In the genomic region with DNA sequence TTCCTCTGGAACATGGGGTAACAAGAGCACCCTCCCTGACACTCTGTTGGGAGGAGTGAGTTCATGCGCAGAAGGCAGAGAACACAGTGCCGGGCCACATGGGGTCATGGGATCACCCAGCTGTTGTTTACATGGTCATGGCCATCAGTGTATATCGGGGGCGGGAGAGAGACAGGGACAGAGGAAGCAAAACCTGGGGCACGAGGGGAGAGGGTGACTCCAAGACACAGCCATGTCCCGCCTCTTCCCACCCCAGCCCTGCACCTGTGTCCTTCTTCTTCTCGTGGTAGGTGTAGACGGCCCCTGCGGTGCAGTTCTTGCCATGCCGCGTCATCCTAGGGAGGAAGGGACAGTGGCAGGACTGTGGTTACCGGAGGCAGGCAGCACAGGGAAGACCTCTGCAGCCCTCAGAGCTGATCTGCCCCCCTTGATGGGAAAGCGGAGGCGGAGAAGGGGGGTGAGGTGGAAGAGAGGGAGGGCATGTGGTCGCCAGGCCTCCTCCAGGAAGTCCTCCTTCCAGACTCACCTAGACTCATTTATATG, we compare ENCODE assay signal across 9 cellular contexts. TPM values are rescaled to one million over a fixed set of nuclear protein-coding genes. Genes with fewer than 3 reads are reported as not detected.
DNase-seq lines count a peak whose midpoint lies in the region; ATAC-seq, FAIRE-seq and TF ChIP-seq lines count a peak whose summit lies in the region.
"Had no signal": no experiment of that assay in that cellular context is flagged by ENCODE, and none has a peak within 500 bp of the region (broad histone marks: within the 10 kb centered on the region; RNA-seq: fewer than 3 reads in every experiment).

No MANE protein-coding gene starts in this region.

- DNase-seq in activated CD4-positive, alpha-beta T cell treated with anti-CD3 and anti-CD28 coated beads for 4 hours = peak; percentile 43 to 44
- no peak for DNase-seq in activated CD4-positive, alpha-beta T cell treated with anti-CD3 and anti-CD28 coated beads for 1 hour
- DNase-seq in K562 (ENCODE audit: extremely low read depth in 1 of 4, low spot score in 3 of 4) (peak; percentile 47 to 60 (median 52)), myocyte (ENCODE audit: low read depth) (peak; percentile 52), testis (peak; percentile 35), cortex of kidney (lab: John Stamatoyannopoulos, UW) (no peak)

- no peak for FAIRE-seq in K562 (lab: Jason Lieb, UNC)
- FAIRE-seq: A204.1 had no signal

- peaks cover 32% of the 10 kb centered on the region for H3K79me2 ChIP-seq in K562 (ENCODE audit: control insufficient read depth, insufficient read depth, low read length)

- H3K27me3 ChIP-seq in K562 (ENCODE audit: control insufficient read depth in 2 of 2, insufficient read depth in 2 of 2, low read length in 2 of 2) (no peaks in the 10 kb centered on the region), testis (no peaks in the 10 kb centered on the region)

- intact Hi-C loops in K562 (cut with micrococcal nuclease) (no loop called here), testis (cut with DNase I; ENCODE audit: low total_unique reads) (no loop called here)

- H3K27ac ChIP-seq in K562 (ENCODE audit: extremely low read depth, low read depth, low read length) = peak overlapping the region; percentile 48; the same call in 2 of the 3 replicates
- H3K27ac ChIP-seq in testis = no peak overlapping the region

- no peak for TF ChIP-seq RAD21 in K562 (CRISPR knock-in tag; conservative IDR thresholded peaks at IDR 0.05 in 1 of 2, IDR thresholded peaks at IDR 0.05 in 1 of 2)

- H3K4me3 ChIP-seq in K562 (no peak overlapping the region), testis (no peak overlapping the region)

- H3K36me3 ChIP-seq in K562 (ENCODE audit: control insufficient read depth, insufficient read depth, low read length) (peaks cover 63% of the 10 kb centered on the region), testis (ENCODE audit: low read depth, missing control alignments) (no peaks in the 10 kb centered on the region)

- in situ Hi-C loops in K562 (cut with MboI) = no loop called here

- no peaks in the 10 kb centered on the region for H3K9me1 ChIP-seq in K562 (ENCODE audit: control insufficient read depth, insufficient read depth, low read length)

- H3K4me1 ChIP-seq in K562 (replicated peaks in 1 of 2; ENCODE audit: control insufficient read depth in 2 of 2, insufficient read depth in 2 of 2, low read length in 2 of 2) (peaks cover 12 to 34% of the 10 kb centered on the region in 2 experiments), testis (peaks cover 5% of the 10 kb centered on the region)

- peak overlapping the region; percentile 52 for H3K4me2 ChIP-seq in K562 (ENCODE audit: insufficient read depth, low read length)

- 47% methylated on average over 12 of the region's 15 CpGs for WGBS in K562 (ENCODE audit: insufficient coverage, low coverage, missing lambda C conversion rate)
- WGBS in testis, 2 donors = 69 to 73% methylated on average over 15 of the region's 15 CpGs

- CTCF ChIA-PET in K562 (lab: Yijun Ruan, JAX; ENCODE audit: low intra/inter-chr PET ratio) = interaction anchor here (2.3 kb wide), 1 partner anchor 11 kb away, joined by 11 read pairs; no protein-coding TSS in a partner anchor

- H4K20me1 ChIP-seq in K562 (replicated peaks; ENCODE audit: control insufficient read depth, insufficient read depth, low read length) = no peaks in the 10 kb centered on the region; the same call in 1 of the 2 replicates

- peak overlapping the region; percentile 31 to 88 for H3K9ac ChIP-seq in K562 (ENCODE audit: insufficient read depth in 1 of 2, low read depth in 2 of 2, low read length in 2 of 2)

- peak; percentile 52 for ATAC-seq in K562
- ATAC-seq in GM21619 (IDR thresholded peaks at IDR 0.05; ENCODE audit: unreplicated experiment) = no peak
- ATAC-seq in GM21717 (IDR thresholded peaks at IDR 0.05; ENCODE audit: unreplicated experiment) = no peak

- H3K9me3 ChIP-seq in K562 (replicated peaks; ENCODE audit: control insufficient read depth, insufficient read depth, low read depth, low read length) = no peaks in the 10 kb centered on the region
- no peaks in the 10 kb centered on the region for H3K9me3 ChIP-seq in testis

- TF ChIP-seq EP300 in K562 (IDR thresholded peaks at IDR 0.05; ENCODE audit: low read length) = no peak

- H2AFZ ChIP-seq in K562 (ENCODE audit: low read depth, low read length) = no peak overlapping the region

- TF ChIP-seq CTCF in K562 (IDR thresholded peaks at IDR 0.05 in 2 of 3, conservative IDR thresholded peaks at IDR 0.05 in 1 of 3; ENCODE audit: insufficient read depth in 2 of 3, low read depth in 1 of 3, low read length in 3 of 3) = no peak
- TF ChIP-seq CTCF in testis (IDR thresholded peaks at IDR 0.05) = no peak

- BruUV-seq in K562 (replicated peaks; lab: Mats Ljungman, UMichigan) = no TSS peak

- POLR2A ChIA-PET in K562 (lab: Yijun Ruan, JAX) = interaction anchor here (0.6 to 2.1 kb wide), 5 partner anchors 10 to 275 kb away, joined by 3 to 6 read pairs (median 5); partner anchors contain the start of gene RPS11

- TF ChIP-seq POLR2A in K562 (conservative IDR thresholded peaks at IDR 0.05) (no peak), testis (IDR thresholded peaks at IDR 0.05) (no peak)

RNA-seq across cellular contexts. Expression of gene NOSIP, which starts 19.9 kb away (rescaled TPM):
- 37.6 and 115 TPM in 2 replicates for total RNA-seq in K562 (2011; cell fraction: chromatin; rRNA removed; ENCODE audit: low replicate concordance)
- total RNA-seq in K562 (2011; cell fraction: nucleolus; rRNA removed) = 84.5 and 91.1 TPM in 2 replicates
- 70.0 and 84.8 TPM in 2 replicates for total RNA-seq in K562 (2011; cell fraction: nucleoplasm; rRNA removed)
- 153 and 184 TPM in 2 replicates for total RNA-seq in K562 (2014; rRNA removed)
- 29.5 and 44.9 TPM in 2 replicates for total RNA-seq in K562 (2014; rRNA removed; fragmentation: Illumina TruSeq; extraction: Trizol)
- 109 and 112 TPM in 2 replicates for total RNA-seq in K562 (2015; rRNA removed; fragmentation: Illumina TruSeq; extraction: Trizol)
- total RNA-seq in K562 (2021) = 118 and 130 TPM in 2 replicates
- 79.9 and 94.3 TPM in 2 replicates for polyA plus RNA-seq in K562 (2011; rRNA removed)
- 138 and 295 TPM in 2 replicates for polyA plus RNA-seq in K562 (2011; cell fraction: cytosol; rRNA removed)
- polyA plus RNA-seq in K562 (2011; cell fraction: nucleus; rRNA removed) = 106 and 158 TPM in 2 replicates
- polyA plus RNA-seq in K562 (2012) = 116 and 136 TPM in 2 replicates
- polyA plus RNA-seq in K562 (2014; fragmentation: Illumina TruSeq; extraction: Trizol) = 56.7 and 111 TPM in 2 replicates
- polyA plus RNA-seq in K562 (2014; fragmentation: Nextera tagmentation; extraction: Ambion mirVana) = 10 to 100 TPM; 14.4 to 42.1 TPM
- 147 and 151 TPM in 2 replicates for polyA plus RNA-seq in K562 (2014; rRNA removed)
- 47.8 and 60.4 TPM in 2 replicates for polyA minus RNA-seq in K562 (2011; rRNA and poly(A)+ RNA removed)
- polyA minus RNA-seq in K562 (2011; cell fraction: cytosol; rRNA and poly(A)+ RNA removed) = 60.8 and 65.8 TPM in 2 replicates
- polyA minus RNA-seq in K562 (2011; cell fraction: nucleus; rRNA and poly(A)+ RNA removed) = 29.6 and 41.9 TPM in 2 replicates
- 51.3 and 68.7 TPM in 2 replicates for total RNA-seq in myocyte
- polyA plus RNA-seq in myocyte (2012) = 74.7 TPM
- 100 to 1,000 TPM; 145 to 151 TPM for total RNA-seq in testis
- 241 TPM for polyA plus RNA-seq in testis (ENCODE audit: insufficient read depth, low read depth, low replicate concordance)

RNA-seq across cellular contexts. Expression of gene PRRG2, which starts 20.7 kb away (rescaled TPM):
- total RNA-seq in K562 (2011; cell fraction: chromatin; rRNA removed; ENCODE audit: low replicate concordance) = 2.2 TPM in 1 of 2 replicates, not detected in the other
- 3.0 and 4.7 TPM in 2 replicates for total RNA-seq in K562 (2011; cell fraction: nucleolus; rRNA removed)
- total RNA-seq in K562 (2011; cell fraction: nucleoplasm; rRNA removed) = 2.6 and 2.9 TPM in 2 replicates
- total RNA-seq in K562 (2014; rRNA removed) = 0.73 and 2.3 TPM in 2 replicates
- 0.33 TPM in 1 of 2 replicates, not detected in the other for total RNA-seq in K562 (2014; rRNA removed; fragmentation: Illumina TruSeq; extraction: Trizol)
- 0.65 and 0.94 TPM in 2 replicates for total RNA-seq in K562 (2015; rRNA removed; fragmentation: Illumina TruSeq; extraction: Trizol)
- 1.1 TPM in 2 replicates for total RNA-seq in K562 (2021)
- 0.13 and 0.20 TPM in 2 replicates for polyA plus RNA-seq in K562 (2011; rRNA removed)
- 0.29 and 1.2 TPM in 2 replicates for polyA plus RNA-seq in K562 (2011; cell fraction: cytosol; rRNA removed)
- 0.44 and 0.55 TPM in 2 replicates for polyA plus RNA-seq in K562 (2011; cell fraction: nucleus; rRNA removed)
- 0.35 and 0.48 TPM in 2 replicates for polyA plus RNA-seq in K562 (2012)
- 0.12 and 0.36 TPM in 2 replicates for polyA plus RNA-seq in K562 (2014; fragmentation: Illumina TruSeq; extraction: Trizol)
- under 1 TPM; 0.06 to 0.11 TPM for polyA plus RNA-seq in K562 (2014; fragmentation: Nextera tagmentation; extraction: Ambion mirVana)
- polyA plus RNA-seq in K562 (2014; rRNA removed) = 1.1 and 1.4 TPM in 2 replicates
- 0.33 and 0.46 TPM in 2 replicates for polyA minus RNA-seq in K562 (2011; rRNA and poly(A)+ RNA removed)
- 1.4 and 1.5 TPM in 2 replicates for polyA minus RNA-seq in K562 (2011; cell fraction: cytosol; rRNA and poly(A)+ RNA removed)
- polyA minus RNA-seq in K562 (2011; cell fraction: nucleus; rRNA and poly(A)+ RNA removed) = 2.2 and 2.6 TPM in 2 replicates
- 0.16 TPM in 1 of 2 replicates, not detected in the other for total RNA-seq in myocyte
- 0.62 TPM for polyA plus RNA-seq in myocyte (2012)
- total RNA-seq in testis = 1 to 10 TPM in 1 of 2 donors, under 1 TPM in 1; 0.71 to 1.9 TPM
- 3.0 TPM for polyA plus RNA-seq in testis (ENCODE audit: insufficient read depth, low read depth, low replicate concordance)

RNA-seq across cellular contexts. Expression of gene PRR12, which starts 30.6 kb away (rescaled TPM):
- 7.0 and 14.7 TPM in 2 replicates for total RNA-seq in K562 (2011; cell fraction: chromatin; rRNA removed; ENCODE audit: low replicate concordance)
- 4.5 and 4.9 TPM in 2 replicates for total RNA-seq in K562 (2011; cell fraction: nucleolus; rRNA removed)
- 5.6 and 6.6 TPM in 2 replicates for total RNA-seq in K562 (2011; cell fraction: nucleoplasm; rRNA removed)
- 1.5 and 2.8 TPM in 2 replicates for total RNA-seq in K562 (2014; rRNA removed)
- 0.29 and 0.33 TPM in 2 replicates for total RNA-seq in K562 (2014; rRNA removed; fragmentation: Illumina TruSeq; extraction: Trizol)
- total RNA-seq in K562 (2015; rRNA removed; fragmentation: Illumina TruSeq; extraction: Trizol) = 0.98 and 1.7 TPM in 2 replicates
- 18.8 and 21.1 TPM in 2 replicates for total RNA-seq in K562 (2021)
- polyA plus RNA-seq in K562 (2011; rRNA removed) = 0.24 and 0.57 TPM in 2 replicates
- polyA plus RNA-seq in K562 (2011; cell fraction: cytosol; rRNA removed) = 0.13 and 0.40 TPM in 2 replicates
- 1.9 and 3.1 TPM in 2 replicates for polyA plus RNA-seq in K562 (2011; cell fraction: nucleus; rRNA removed)
- polyA plus RNA-seq in K562 (2012) = 8.8 and 10.2 TPM in 2 replicates
- 3.0 and 6.1 TPM in 2 replicates for polyA plus RNA-seq in K562 (2014; fragmentation: Illumina TruSeq; extraction: Trizol)
- under 1 TPM; 0.01 TPM for polyA plus RNA-seq in K562 (2014; fragmentation: Nextera tagmentation; extraction: Ambion mirVana)
- 4.7 and 7.0 TPM in 2 replicates for polyA plus RNA-seq in K562 (2014; rRNA removed)
- polyA minus RNA-seq in K562 (2011; rRNA and poly(A)+ RNA removed) = 0.21 and 0.25 TPM in 2 replicates
- polyA minus RNA-seq in K562 (2011; cell fraction: cytosol; rRNA and poly(A)+ RNA removed) = 3.7 and 5.3 TPM in 2 replicates
- 0.81 and 3.3 TPM in 2 replicates for polyA minus RNA-seq in K562 (2011; cell fraction: nucleus; rRNA and poly(A)+ RNA removed)
- 3.2 and 4.4 TPM in 2 replicates for total RNA-seq in myocyte
- polyA plus RNA-seq in myocyte (2012) = 11.2 TPM
- total RNA-seq in testis = 10 to 100 TPM; 32.8 to 33.1 TPM
- polyA plus RNA-seq in testis (ENCODE audit: insufficient read depth, low read depth, low replicate concordance) = 15.7 TPM

RNA-seq across cellular contexts. Expression of gene RCN3, which starts 32.6 kb away (rescaled TPM):
- 2.7 and 4.6 TPM in 2 replicates for total RNA-seq in K562 (2011; cell fraction: chromatin; rRNA removed; ENCODE audit: low replicate concordance)
- 6.2 and 9.2 TPM in 2 replicates for total RNA-seq in K562 (2011; cell fraction: nucleolus; rRNA removed)
- 6.4 and 6.9 TPM in 2 replicates for total RNA-seq in K562 (2011; cell fraction: nucleoplasm; rRNA removed)
- total RNA-seq in K562 (2014; rRNA removed) = 14.1 and 17.7 TPM in 2 replicates
- total RNA-seq in K562 (2014; rRNA removed; fragmentation: Illumina TruSeq; extraction: Trizol) = 0.70 and 1.3 TPM in 2 replicates
- total RNA-seq in K562 (2015; rRNA removed; fragmentation: Illumina TruSeq; extraction: Trizol) = 2.6 and 3.2 TPM in 2 replicates
- 9.0 TPM in 2 replicates for total RNA-seq in K562 (2021)
- 1.6 and 3.3 TPM in 2 replicates for polyA plus RNA-seq in K562 (2011; rRNA removed)
- polyA plus RNA-seq in K562 (2011; cell fraction: cytosol; rRNA removed) = 4.5 and 6.6 TPM in 2 replicates
- polyA plus RNA-seq in K562 (2011; cell fraction: nucleus; rRNA removed) = 5.2 TPM in 2 replicates
- polyA plus RNA-seq in K562 (2012) = 4.2 and 4.7 TPM in 2 replicates
- polyA plus RNA-seq in K562 (2014; fragmentation: Illumina TruSeq; extraction: Trizol) = 2.0 and 6.4 TPM in 2 replicates
- polyA plus RNA-seq in K562 (2014; fragmentation: Nextera tagmentation; extraction: Ambion mirVana) = under 1 TPM; 0.43 to 0.76 TPM
- polyA plus RNA-seq in K562 (2014; rRNA removed) = 4.9 and 6.8 TPM in 2 replicates
- 0.15 and 0.25 TPM in 2 replicates for polyA minus RNA-seq in K562 (2011; rRNA and poly(A)+ RNA removed)
- polyA minus RNA-seq in K562 (2011; cell fraction: cytosol; rRNA and poly(A)+ RNA removed) = 3.2 and 8.5 TPM in 2 replicates
- polyA minus RNA-seq in K562 (2011; cell fraction: nucleus; rRNA and poly(A)+ RNA removed) = 1.5 and 2.7 TPM in 2 replicates
- 102 and 136 TPM in 2 replicates for total RNA-seq in myocyte
- 275 TPM for polyA plus RNA-seq in myocyte (2012)
- 10 to 100 TPM; 19.9 TPM for total RNA-seq in testis
- 42.1 TPM for polyA plus RNA-seq in testis (ENCODE audit: insufficient read depth, low read depth, low replicate concordance)

RNA-seq across cellular contexts. Expression of gene FCGRT, which starts 48.0 kb away (rescaled TPM):
- total RNA-seq in K562 (2011; cell fraction: chromatin; rRNA removed; ENCODE audit: low replicate concordance) = 2.5 and 8.7 TPM in 2 replicates
- 5.9 and 8.0 TPM in 2 replicates for total RNA-seq in K562 (2011; cell fraction: nucleolus; rRNA removed)
- 4.7 and 6.6 TPM in 2 replicates for total RNA-seq in K562 (2011; cell fraction: nucleoplasm; rRNA removed)
- total RNA-seq in K562 (2014; rRNA removed) = 0.77 and 2.8 TPM in 2 replicates
- 0.38 and 1.1 TPM in 2 replicates for total RNA-seq in K562 (2014; rRNA removed; fragmentation: Illumina TruSeq; extraction: Trizol)
- 1.2 and 1.7 TPM in 2 replicates for total RNA-seq in K562 (2015; rRNA removed; fragmentation: Illumina TruSeq; extraction: Trizol)
- 2.2 and 4.0 TPM in 2 replicates for total RNA-seq in K562 (2021)
- 1.0 and 8.6 TPM in 2 replicates for polyA plus RNA-seq in K562 (2011; rRNA removed)
- polyA plus RNA-seq in K562 (2011; cell fraction: cytosol; rRNA removed) = 2.7 and 9.7 TPM in 2 replicates
- polyA plus RNA-seq in K562 (2011; cell fraction: nucleus; rRNA removed) = 3.4 and 18.3 TPM in 2 replicates
- 3.5 and 7.8 TPM in 2 replicates for polyA plus RNA-seq in K562 (2012)
- 1.4 and 1.6 TPM in 2 replicates for polyA plus RNA-seq in K562 (2014; fragmentation: Illumina TruSeq; extraction: Trizol)
- under 1 TPM; 0.11 to 0.18 TPM for polyA plus RNA-seq in K562 (2014; fragmentation: Nextera tagmentation; extraction: Ambion mirVana)
- polyA plus RNA-seq in K562 (2014; rRNA removed) = 1.8 and 2.2 TPM in 2 replicates
- polyA minus RNA-seq in K562 (2011; rRNA and poly(A)+ RNA removed) = 0.56 and 3.3 TPM in 2 replicates
- 1.4 and 10.9 TPM in 2 replicates for polyA minus RNA-seq in K562 (2011; cell fraction: cytosol; rRNA and poly(A)+ RNA removed)
- 0.40 and 2.1 TPM in 2 replicates for polyA minus RNA-seq in K562 (2011; cell fraction: nucleus; rRNA and poly(A)+ RNA removed)
- 111 and 122 TPM in 2 replicates for total RNA-seq in myocyte
- 145 TPM for polyA plus RNA-seq in myocyte (2012)
- total RNA-seq in testis = 10 to 100 TPM; 52.8 to 76.9 TPM
- 130 TPM for polyA plus RNA-seq in testis (ENCODE audit: insufficient read depth, low read depth, low replicate concordance)

Comparison
In these comparisons a context has a peak if more than half of its experiments do, and no peak if none do; other contexts are left out.
1. DNase-seq: peak in activated CD4-positive, alpha-beta T cell treated with anti-CD3 and anti-CD28 coated beads for 4 hours (2 of 2), K562 (4 of 4), myocyte (single experiment) and testis (single experiment); none in activated CD4-positive, alpha-beta T cell treated with anti-CD3 and anti-CD28 coated beads for 1 hour (single experiment) and cortex of kidney (single experiment).